ENCODE assay signal across 28 cellular contexts in the genomic region with DNA sequence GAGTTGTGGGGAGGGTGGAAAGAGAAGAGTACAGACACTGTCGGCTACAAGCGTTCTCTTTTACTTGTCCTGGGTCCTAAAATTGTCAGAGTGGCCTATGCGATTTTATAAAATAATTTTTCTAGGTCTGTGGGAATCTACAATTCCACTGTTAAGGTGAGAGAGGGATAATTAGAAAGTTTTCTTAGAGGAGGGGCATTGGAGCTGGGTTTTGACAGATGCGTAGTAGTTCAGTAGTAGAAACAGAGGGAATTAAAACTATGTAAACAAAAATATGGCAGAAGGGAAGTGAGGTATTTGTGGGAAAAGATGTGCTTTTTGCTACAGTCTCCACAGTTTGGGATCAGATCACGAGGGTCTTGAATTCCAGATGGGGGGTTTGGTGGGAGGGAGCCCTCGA.
"Had no signal": no experiment of that assay in that cellular context is flagged by ENCODE, and none has a peak within 500 bp of the region (broad histone marks: within the 10 kb centered on the region; RNA-seq: fewer than 3 reads in every experiment).

No MANE protein-coding gene starts in this region.

- H3K27ac ChIP-seq: ascending aorta, cardiac muscle cell, colonic mucosa, dorsolateral prefrontal cortex, foreskin keratinocyte, gastrocnemius medialis, heart left ventricle, VCaP had no signal

- H3K27me3 ChIP-seq: ascending aorta, breast epithelium, cardiac muscle cell, colonic mucosa had no signal

- H3K4me3 ChIP-seq: ascending aorta, breast epithelium, cardiac muscle cell, colonic mucosa, dorsolateral prefrontal cortex, gastrocnemius medialis, heart left ventricle had no signal

- DNase-seq: activated CD4-positive, alpha-beta memory T cell treated with anti-CD3 and anti-CD28 coated beads, Interleukin-2, amount 10 ng/mL, durations not matched to agents 7 days and 5 days; activated CD4-positive, alpha-beta T cell treated with anti-CD3 and anti-CD28 coated beads for 1 hour; activated CD4-positive, alpha-beta T cell treated with anti-CD3 and anti-CD28 coated beads for 4 hours; activated CD4-positive, alpha-beta T cell treated with anti-CD3 and anti-CD28 coated beads, Interleukin-2, amount 10 ng/mL, durations not matched to agents 7 days and 5 days; activated CD4-positive, alpha-beta T cell treated with anti-CD3 and anti-CD28 coated beads, Interleukin-2, amount 50 U/mL, for 4 hours; activated CD8-positive, alpha-beta memory T cell treated with anti-CD3 and anti-CD28 coated beads, Interleukin-2, amount 50 U/mL, for 48 hours; activated gamma-delta T cell; activated naive CD4-positive, alpha-beta T cell; activated naive CD4-positive, alpha-beta T cell treated with anti-CD3 and anti-CD28 coated beads, Interleukin-2, amount 10 ng/mL, durations not matched to agents 7 days and 5 days; activated naive CD8-positive, alpha-beta T cell treated with anti-CD3 and anti-CD28 coated beads, Interleukin-2, amount 10 ng/mL, durations not matched to agents 7 days and 5 days; activated T-cell treated with anti-CD3 and anti-CD28 coated beads for 4 hours; activated T-cell treated with anti-CD3 and anti-CD28 coated beads, Interleukin-2, amount 50 U/mL, for 24 hours; activated T-cell treated with anti-CD3 and anti-CD28 coated beads, Interleukin-2, amount 50 U/mL, for 72 hours; central memory CD4-positive, alpha-beta T cell; cerebellar nuclear complex; colonic mucosa; dorsolateral prefrontal cortex; effector memory CD4-positive, alpha-beta T cell; endodermal cell; foreskin keratinocyte; gastrocnemius medialis; glutamatergic neuron; heart left ventricle; T-helper 2 cell had no signal

- H3K4me1 ChIP-seq: ascending aorta, colonic mucosa, foreskin keratinocyte, gastrocnemius medialis had no signal

- H3K36me3 ChIP-seq: ascending aorta, breast epithelium, cardiac muscle cell, colonic mucosa, gastrocnemius medialis, heart left ventricle had no signal

- H3K9me3 ChIP-seq: ascending aorta, breast epithelium, colonic mucosa, gastrocnemius medialis, heart left ventricle had no signal
